Comparison of ENCODE assay signal across 25 cellular contexts in the genomic region with DNA sequence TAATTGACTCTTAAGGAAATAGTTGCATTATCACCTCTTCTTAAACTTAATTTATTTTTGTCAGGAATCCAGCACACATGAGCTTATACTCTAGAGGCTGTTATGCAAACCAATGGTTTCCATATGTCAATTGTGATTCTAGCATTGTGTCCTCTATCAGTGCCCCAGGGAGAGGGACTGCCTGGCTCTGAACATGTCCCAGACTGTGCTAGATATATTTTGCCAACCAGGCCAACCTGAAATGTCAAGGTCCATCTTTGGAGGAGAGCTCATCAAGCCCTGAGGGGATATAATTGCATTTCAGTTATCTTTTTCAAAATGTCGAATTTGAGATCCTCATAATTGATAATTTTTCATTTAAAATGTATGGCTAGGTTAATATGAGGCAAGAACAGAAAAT.
"Had no signal": no experiment of that assay in that cellular context is flagged by ENCODE, and none has a peak within 500 bp of the region (broad histone marks: within the 10 kb centered on the region; RNA-seq: fewer than 3 reads in every experiment).

No MANE protein-coding gene starts in this region.

- H3K27me3 ChIP-seq: dorsolateral prefrontal cortex, esophagus muscularis mucosa, foreskin keratinocyte, gastroesophageal sphincter, heart left ventricle, hepatocyte, left lung had no signal

- H3K4me3 Mint-ChIP-seq: immature natural killer cell, mesothelial cell of epicardium, naive B cell had no signal

- H3K36me3 Mint-ChIP-seq: immature natural killer cell had no signal

- FAIRE-seq: colon, endothelial cell of umbilical vein, kidney had no signal

- H3K79me2 ChIP-seq: hepatocyte had no signal

- H3K4me2 ChIP-seq: hepatocyte had no signal

- H3K4me1 ChIP-seq: esophagus muscularis mucosa, foreskin keratinocyte, gastroesophageal sphincter, heart left ventricle, left lung, lower lobe of right lung had no signal

- H3K27me3 Mint-ChIP-seq: naive B cell had no signal

- H3K4me1 Mint-ChIP-seq: immature natural killer cell, mesothelial cell of epicardium, naive B cell had no signal

- H3K27ac Mint-ChIP-seq: immature natural killer cell, mesothelial cell of epicardium, naive B cell had no signal

- H3K27ac ChIP-seq: coronary artery, dorsolateral prefrontal cortex, esophagus muscularis mucosa, foreskin keratinocyte, gastroesophageal sphincter, heart left ventricle, hepatocyte, left lung, lower lobe of right lung had no signal

- H3K9me3 ChIP-seq: lower lobe of right lung had no signal

- H3K4me3 ChIP-seq: coronary artery, dorsolateral prefrontal cortex, esophagus muscularis mucosa, gastroesophageal sphincter, heart left ventricle, hepatocyte, left lung, lower lobe of right lung, mucosa of descending colon had no signal

- H2AFZ ChIP-seq: hepatocyte had no signal

- ATAC-seq: foreskin keratinocyte, gastroesophageal sphincter, heart left ventricle, left colon, left lung, left ventricle myocardium superior, lower lobe of right lung, mucosa of descending colon had no signal

- DNase-seq: dermis blood vessel endothelial cell; dorsolateral prefrontal cortex; effector CD4-positive, alpha-beta T cell; effector memory CD4-positive, alpha-beta T cell; foreskin keratinocyte; heart left ventricle; hypothalamus; immature natural killer cell; islet precursor cell; kidney; kidney glomerular epithelial cell; left colon; left lung; left ventricle myocardium superior; lower lobe of right lung; mesenchymal stem cell; mucosa of descending colon; naive B cell had no signal
